ENCODE assay signal across 20 cellular contexts in genomic region chr2:175143191-175143590, GRCh38.
"Had no signal": no experiment of that assay in that cellular context is flagged by ENCODE, and none has a peak within 500 bp of the region (broad histone marks: within the 10 kb centered on the region; RNA-seq: fewer than 3 reads in every experiment).

No MANE protein-coding gene starts in this region.

- H3K4me3 ChIP-seq: colonic mucosa, esophagus muscularis mucosa, gastroesophageal sphincter, heart left ventricle, left lung, lower lobe of right lung, mucosa of descending colon had no signal

- FAIRE-seq: endometrium, frontal cortex had no signal

- DNase-seq: colonic mucosa; cortex of kidney; effector CD8-positive, alpha-beta T cell; effector memory CD8-positive, alpha-beta T cell; endodermal cell; foreskin keratinocyte; heart left ventricle; hippocampal formation; islet precursor cell; left cardiac atrium; left lung; left ventricle myocardium superior; lower lobe of right lung; mucosa of descending colon; naive B cell had no signal

- H3K27me3 ChIP-seq: colonic mucosa, esophagus muscularis mucosa, foreskin keratinocyte, gastroesophageal sphincter, heart left ventricle, left lung had no signal

- H3K36me3 ChIP-seq: colonic mucosa, esophagus muscularis mucosa had no signal

- ATAC-seq: effector memory CD8-positive, alpha-beta T cell; foreskin keratinocyte; gastroesophageal sphincter; heart left ventricle; left cardiac atrium; left lung; left ventricle myocardium superior; lower lobe of right lung; mucosa of descending colon had no signal

- H3K4me1 ChIP-seq: colonic mucosa, foreskin keratinocyte, left lung, lower lobe of right lung had no signal

- H3K9me3 ChIP-seq: colonic mucosa, esophagus muscularis mucosa, gastroesophageal sphincter, heart left ventricle, left lung, lower lobe of right lung, mucosa of descending colon had no signal

- H3K27ac ChIP-seq: colonic mucosa, epithelial cell of prostate, esophagus muscularis mucosa, foreskin keratinocyte, gastroesophageal sphincter, left lung, lower lobe of right lung had no signal
